ENCODE assay signal across 20 cellular contexts in genomic region chr17:80979547-80980378, GRCh38. TPM values are rescaled to one million over a fixed set of nuclear protein-coding genes. Genes with fewer than 3 reads are reported as not detected.
DNase-seq lines count a peak whose midpoint lies in the region; ATAC-seq, FAIRE-seq and TF ChIP-seq lines count a peak whose summit lies in the region.
"Had no signal": no experiment of that assay in that cellular context is flagged by ENCODE, and none has a peak within 500 bp of the region (broad histone marks: within the 10 kb centered on the region; RNA-seq: fewer than 3 reads in every experiment).

No MANE protein-coding gene starts in this region.

- ATAC-seq in GM23338 (no peak), HG03565 (IDR thresholded peaks at IDR 0.05; ENCODE audit: unreplicated experiment) (no peak)
- ATAC-seq: T-helper 17 cell had no signal

- no peak for FAIRE-seq in D721Med (lab: Jason Lieb, UNC)

- H3K9me3 ChIP-seq in BLaER1 (no peaks in the 10 kb centered on the region), neural progenitor cell (ENCODE audit: low read depth) (no peaks in the 10 kb centered on the region)
- H3K9me3 ChIP-seq: heart right ventricle, ovary, Peyer's patch, thoracic aorta had no signal

- H3K9me3 Mint-ChIP-seq in GM23338: no peaks in the 10 kb centered on the region; the same call in 1 of the 3 replicates
- H3K9me3 Mint-ChIP-seq in brain: peaks cover 0 to 8% (median 0%) of the 10 kb centered on the region in 5 experiments
- H3K9me3 Mint-ChIP-seq in neural progenitor cell: no peaks in the 10 kb centered on the region
- H3K9me3 Mint-ChIP-seq: CD4-positive, alpha-beta T cell had no signal

- H3K4me2 ChIP-seq in BLaER1: peak overlapping the region; percentile 47
- H3K4me2 ChIP-seq in GM23338: no peak overlapping the region
- no peak overlapping the region for H3K4me2 ChIP-seq in neural progenitor cell
- H3K4me2 ChIP-seq: KMS-11 had no signal

- H3K36me3 ChIP-seq in BLaER1 (no peaks in the 10 kb centered on the region), GM23338 (ENCODE audit: insufficient read depth) (no peaks in the 10 kb centered on the region), neural progenitor cell (no peaks in the 10 kb centered on the region)
- H3K36me3 ChIP-seq: heart right ventricle, ovary, Peyer's patch, thoracic aorta had no signal

- H3K27me3 ChIP-seq in BLaER1: peaks cover 35% of the 10 kb centered on the region
- H3K27me3 ChIP-seq in GM23338 (ENCODE audit: insufficient read depth): no peaks in the 10 kb centered on the region
- peaks cover 23% of the 10 kb centered on the region for H3K27me3 ChIP-seq in neural progenitor cell
- H3K27me3 ChIP-seq: ovary, Peyer's patch had no signal

- H3K27ac ChIP-seq in BLaER1 (no peak overlapping the region), GM23338 (ENCODE audit: low read depth) (no peak overlapping the region), neural progenitor cell (no peak overlapping the region)
- H3K27ac ChIP-seq: epithelial cell of prostate, heart right ventricle, KMS-11, ovary, Peyer's patch, thoracic aorta had no signal

- peaks cover 9% of the 10 kb centered on the region; the same call in 2 of the 3 replicates for H3K4me1 Mint-ChIP-seq in GM23338
- H3K4me1 Mint-ChIP-seq in brain: peaks cover 10% of the 10 kb centered on the region
- H3K4me1 Mint-ChIP-seq in neural progenitor cell: peaks cover 12% of the 10 kb centered on the region

- H3K27ac Mint-ChIP-seq in GM23338: no peak overlapping the region
- H3K27ac Mint-ChIP-seq in brain: peak overlapping the region in 2 of 5 experiments; percentile 18 to 34
- H3K27ac Mint-ChIP-seq in neural progenitor cell: peak overlapping the region; percentile 63
- H3K27ac Mint-ChIP-seq: CD4-positive, alpha-beta T cell; T-helper 17 cell had no signal

- no peak for DNase-seq in GM23338 (ENCODE audit: low spot score)
- DNase-seq in neural progenitor cell (ENCODE audit: low spot score): no peak
- DNase-seq in NCI-H2029 (lab: John Stamatoyannopoulos, UW): no peak
- DNase-seq in D721Med (ENCODE audit: insufficient read length, low spot score): no peak
- DNase-seq: CD4-positive, alpha-beta T cell; DMS 273 treated with DMSO at 0.1 percent for 48 hours; NCI-H187; NCI-H526; Peyer's patch; stimulated activated naive CD4-positive, alpha-beta T cell; T-helper 17 cell had no signal

- no peaks in the 10 kb centered on the region for H3K9me2 ChIP-seq in GM23338 (ENCODE audit: insufficient read depth)

- H2AFZ ChIP-seq in GM23338: no peak overlapping the region
- no peak overlapping the region for H2AFZ ChIP-seq in neural progenitor cell (replicated peaks)

- H3K4me1 ChIP-seq in BLaER1 (peaks cover 21% of the 10 kb centered on the region), GM23338 (ENCODE audit: insufficient read depth) (no peaks in the 10 kb centered on the region), neural progenitor cell (no peaks in the 10 kb centered on the region)

- H4K20me1 ChIP-seq in BLaER1 (peaks cover 14% of the 10 kb centered on the region; the same call in 1 of the 2 replicates), GM23338 (replicated peaks; ENCODE audit: insufficient read depth) (no peaks in the 10 kb centered on the region), neural progenitor cell (ENCODE audit: low read depth) (no peaks in the 10 kb centered on the region)

- no peak for TF ChIP-seq CTCF in GM23338 (conservative IDR thresholded peaks at IDR 0.05; ENCODE audit: low read depth in 2 of 2)
- no peak for TF ChIP-seq CTCF in brain (conservative IDR thresholded peaks at IDR 0.05)
- TF ChIP-seq CTCF in neural progenitor cell (IDR thresholded peaks at IDR 0.05): no peak
- TF ChIP-seq CTCF in D721Med (IDR thresholded peaks at IDR 0.05; ENCODE audit: insufficient read depth, missing control alignments): no peak

- H3K9ac ChIP-seq in BLaER1: no peak overlapping the region
- H3K9ac ChIP-seq in neural progenitor cell: no peak overlapping the region
- H3K9ac ChIP-seq: KMS-11 had no signal

- H3F3A ChIP-seq in GM23338 (replicated peaks; ENCODE audit: low read depth) (no peaks in the 10 kb centered on the region), neural progenitor cell (ENCODE audit: low read depth) (no peaks in the 10 kb centered on the region)

- H3K27me3 Mint-ChIP-seq in GM23338 (ENCODE audit: insufficient read depth, low read depth, poor library complexity): peaks cover 16% of the 10 kb centered on the region
- H3K27me3 Mint-ChIP-seq in brain: peaks cover 7% of the 10 kb centered on the region
- H3K27me3 Mint-ChIP-seq in neural progenitor cell (ENCODE audit: insufficient read depth, low read depth): peaks cover 19% of the 10 kb centered on the region

- no peaks in the 10 kb centered on the region; the same call in 2 of the 3 replicates for H3K36me3 Mint-ChIP-seq in GM23338 (ENCODE audit: low read depth)
- no peaks in the 10 kb centered on the region for H3K36me3 Mint-ChIP-seq in brain
- no peaks in the 10 kb centered on the region for H3K36me3 Mint-ChIP-seq in neural progenitor cell

- H3K79me2 ChIP-seq in GM23338 (replicated peaks; ENCODE audit: insufficient read depth) (no peaks in the 10 kb centered on the region), neural progenitor cell (ENCODE audit: low read depth) (no peaks in the 10 kb centered on the region)

- H3K4me3 ChIP-seq in BLaER1 (no peak overlapping the region), GM23338 (no peak overlapping the region), neural progenitor cell (no peak overlapping the region)
- H3K4me3 ChIP-seq: heart right ventricle, ovary, Peyer's patch, thoracic aorta had no signal

- peak overlapping the region; percentile 70; the same call in 1 of the 3 replicates for H3K4me3 Mint-ChIP-seq in GM23338
- peak overlapping the region; percentile 69 to 85 (median 75) for H3K4me3 Mint-ChIP-seq in brain
- peak overlapping the region; percentile 69 for H3K4me3 Mint-ChIP-seq in neural progenitor cell
- H3K4me3 Mint-ChIP-seq: activated CD4-positive, alpha-beta T cell treated with anti-CD3 and anti-CD28 coated beads for 36 hours; CD4-positive, alpha-beta T cell had no signal

TF ChIP-seq in GM23338, 12 proteins besides CTCF, POLR2A, EP300 and RAD21:
- TF ChIP-seq EZH2 (IDR thresholded peaks at IDR 0.05; ENCODE audit: low read depth, unreplicated experiment): no peak
- TF ChIP-seq ETS1 (IDR thresholded peaks at IDR 0.05): no peak
- TF ChIP-seq ZNF114 (CRISPR knock-in tag; IDR thresholded peaks at IDR 0.05): no peak
- no peak for TF ChIP-seq REST (IDR thresholded peaks at IDR 0.05; ENCODE audit: unreplicated experiment)

RNA-seq across cellular contexts. Expression of gene CHMP6, which starts 11.9 kb away (rescaled TPM):
- total RNA-seq in GM23338 (2014; rRNA removed; shearing (Covaris generic)): 8.2 and 12.3 TPM in 2 replicates
- polyA plus RNA-seq in GM23338 (2016; fragmentation: Nextera tagmentation; extraction: Ambion mirVana) (13.2 and 14.0 TPM in 2 replicates), brain (ENCODE audit: insufficient read depth, low read depth, low replicate concordance) (35.2 TPM)
- total RNA-seq in neural progenitor cell (ENCODE audit: low replicate concordance): 11.5 and 20.9 TPM in 2 replicates

RNA-seq across cellular contexts. Expression of gene BAIAP2, which starts 55.2 kb away (rescaled TPM):
- 16.7 and 22.7 TPM in 2 replicates for total RNA-seq in GM23338 (2014; rRNA removed; shearing (Covaris generic))
- polyA plus RNA-seq in GM23338 (2016; fragmentation: Nextera tagmentation; extraction: Ambion mirVana) (21.7 and 22.7 TPM in 2 replicates), brain (ENCODE audit: insufficient read depth, low read depth, low replicate concordance) (87.8 TPM)
- 15.6 and 16.1 TPM in 2 replicates for total RNA-seq in neural progenitor cell (ENCODE audit: low replicate concordance)
